ENCODE assay signal across 1 cellular context in genomic region chr6:134555672-134556071, GRCh38.
TF ChIP-seq lines count a peak whose summit lies in the region.

No MANE protein-coding gene starts in this region.

TF ChIP-seq in HepG2, 621 proteins besides CTCF, POLR2A, EP300 and RAD21 (continued from another document):
- TF ChIP-seq SSRP1 (CRISPR knock-in tag; IDR thresholded peaks at IDR 0.05): no peak
- no peak for TF ChIP-seq E2F2 (CRISPR knock-in tag; IDR thresholded peaks at IDR 0.05; ENCODE audit: borderline replicate concordance)
- no peak for TF ChIP-seq ETV6 (CRISPR knock-in tag; conservative IDR thresholded peaks at IDR 0.05)
- no peak for TF ChIP-seq ATF3 (CRISPR knock-in tag; IDR thresholded peaks at IDR 0.05)
- no peak for TF ChIP-seq ZNF382 (CRISPR knock-in tag; IDR thresholded peaks at IDR 0.05; ENCODE audit: borderline replicate concordance)
- no peak for TF ChIP-seq ZFP90 (CRISPR knock-in tag; IDR thresholded peaks at IDR 0.05; ENCODE audit: borderline replicate concordance)
